Comparison of ENCODE assay signal across 8 cellular contexts in the genomic region with DNA sequence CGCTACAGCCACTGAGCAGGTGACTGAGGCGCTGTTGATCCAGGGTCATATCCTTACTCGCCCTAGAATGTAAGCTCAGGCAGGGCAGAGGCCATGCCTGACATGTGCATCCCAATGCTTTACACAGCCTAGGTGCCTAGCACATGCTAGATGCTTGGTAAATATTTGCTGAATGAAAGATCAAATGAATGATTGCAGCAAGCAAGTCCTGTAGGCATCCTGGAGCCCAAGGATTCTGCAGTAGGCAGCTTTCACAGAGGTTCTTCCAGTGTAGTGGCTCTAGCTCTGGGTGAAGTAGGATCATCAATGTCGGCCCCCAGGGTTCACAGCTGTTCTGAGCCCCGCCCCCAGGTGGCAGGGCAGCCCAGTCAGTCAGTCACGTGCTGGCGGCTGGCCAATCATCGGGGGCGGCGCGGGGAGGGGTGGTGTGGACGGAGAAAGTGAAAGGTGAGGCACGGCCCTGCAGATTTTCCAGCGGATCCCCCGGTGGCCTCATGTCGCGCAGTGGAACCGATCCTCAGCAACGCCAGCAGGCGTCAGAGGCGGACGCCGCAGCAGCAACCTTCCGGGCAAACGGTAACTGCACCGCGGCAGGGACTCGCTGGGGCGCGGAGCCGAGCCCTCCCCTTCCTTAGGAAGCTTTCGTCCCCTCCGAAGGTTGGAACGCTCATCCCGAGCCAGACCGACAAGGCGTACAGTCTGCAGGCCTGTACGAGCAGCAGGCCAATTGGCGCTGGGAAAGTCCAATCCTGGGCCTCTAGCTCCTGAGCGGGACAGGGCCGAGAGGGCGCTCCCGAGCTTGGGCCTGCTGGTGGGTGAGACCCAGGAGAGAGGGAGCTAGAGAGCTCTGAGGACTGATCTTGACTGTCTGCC. TPM values are rescaled to one million over a fixed set of nuclear protein-coding genes. Genes with fewer than 3 reads are reported as not detected.
DNase-seq lines count a peak whose midpoint lies in the region; ATAC-seq, FAIRE-seq and TF ChIP-seq lines count a peak whose summit lies in the region.

A gene (plus strand): TSS at position 465 of the 873 bp plus-strand sequence. CDS start 30 bp downstream, at position 495.

- FAIRE-seq in bronchial epithelial cell (lab: Jason Lieb, UNC): no peak

- H3K4me3 ChIP-seq in AG04450 (ENCODE audit: low read depth, low read length) (peak within 1 kb of the TSS; percentile 93), WI38 (ENCODE audit: low read depth, low read length) (peak within 1 kb of the TSS; percentile 80), bronchial epithelial cell (ENCODE audit: low read depth, low read length) (peak within 1 kb of the TSS; percentile 77), smooth muscle cell (peak within 1 kb of the TSS; percentile 73)

- H3K9me3 ChIP-seq in AG04450 (ENCODE audit: control insufficient read depth, insufficient read depth, low read length): no peaks in the 10 kb centered on the region; the same call in 1 of the 2 replicates
- no peaks in the 10 kb centered on the region for H3K9me3 ChIP-seq in smooth muscle cell (replicated peaks; ENCODE audit: low read depth)

- POLR2A ChIA-PET in AG04450 (lab: Yijun Ruan, JAX): interaction anchor here (0.5 to 3.0 kb wide), 6 partner anchors 9 to 423 kb away, joined by 3 to 17 read pairs (median 6); a partner anchor contains a TSS

- peak within 1 kb of the TSS; percentile 46 for H3K9ac ChIP-seq in smooth muscle cell (ENCODE audit: low read depth)

- no peaks in the 10 kb centered on the region for H4K20me1 ChIP-seq in smooth muscle cell (ENCODE audit: low read depth)

- peaks cover 8% of the 10 kb centered on the region for H3K4me1 ChIP-seq in smooth muscle cell (ENCODE audit: low read depth)

- WGBS in smooth muscle cell (ENCODE audit: low lambda C conversion rate): 5% methylated on average over 42 of the region's 43 CpGs

- peak within 1 kb of the TSS; percentile 75 for H3K27ac ChIP-seq in AG04450 (ENCODE audit: low read depth, low read length)
- H3K27ac ChIP-seq in smooth muscle cell (ENCODE audit: low read depth): peak within 1 kb of the TSS; percentile 58

- CTCF ChIA-PET in AG04450 (lab: Charles Lee): interaction anchor here (0.6 to 5.4 kb wide), 14 partner anchors 8 to 219 kb away, joined by 3 to 63 read pairs (median 4); a partner anchor contains a TSS

- peaks cover 6% of the 10 kb centered on the region for H3F3A ChIP-seq in smooth muscle cell (ENCODE audit: low read depth)

- peak within 1 kb of the TSS; percentile 95 for H2AFZ ChIP-seq in smooth muscle cell (ENCODE audit: low read depth)

- TF ChIP-seq CTCF in AG04450 (IDR thresholded peaks at IDR 0.05; ENCODE audit: low read depth, low read length) (peak; percentile 68), WI38 (IDR thresholded peaks at IDR 0.05; ENCODE audit: low read depth, low read length) (peak; percentile 52), bronchial epithelial cell (IDR thresholded peaks at IDR 0.05; ENCODE audit: insufficient read depth, low read length, severe bottlenecking) (peak; percentile 63), smooth muscle cell (IDR thresholded peaks at IDR 0.05; ENCODE audit: borderline replicate concordance, insufficient read depth, poor library complexity, severe bottlenecking) (peak; percentile 23)

- peaks cover 21% of the 10 kb centered on the region for H3K79me2 ChIP-seq in smooth muscle cell (ENCODE audit: low read depth)

- H3K27me3 ChIP-seq in AG04450 (ENCODE audit: control insufficient read depth, insufficient read depth, low read length): no peaks in the 10 kb centered on the region
- H3K27me3 ChIP-seq in bronchial epithelial cell (ENCODE audit: control insufficient read depth, insufficient read depth, low read length): no peaks in the 10 kb centered on the region
- H3K27me3 ChIP-seq in smooth muscle cell (ENCODE audit: low read depth): no peaks in the 10 kb centered on the region

- ATAC-seq in GM18870 (IDR thresholded peaks at IDR 0.05; ENCODE audit: unreplicated experiment): peak; percentile 70
- peak; percentile 81 for ATAC-seq in HG03108 (IDR thresholded peaks at IDR 0.05; ENCODE audit: unreplicated experiment)

- peak within 1 kb of the TSS; percentile 96 for H3K4me2 ChIP-seq in smooth muscle cell

- DNase-seq in AG04450 (ENCODE audit: low read depth, low spot score) (peak; percentile 45), NCI-H2171 treated with DMSO at 0.1 percent for 48 hours (lab: John Stamatoyannopoulos, UW) (peak; percentile 79), bronchial epithelial cell (ENCODE audit: low read depth) (peak; percentile 61), iPS-NIHi7 (ENCODE audit: extremely low spot score) (peak; percentile 95), smooth muscle cell (lab: John Stamatoyannopoulos, UW; ENCODE audit: unreplicated experiment) (peak; percentile 83)

- peaks cover 1% of the 10 kb centered on the region for H3K36me3 ChIP-seq in bronchial epithelial cell (ENCODE audit: control insufficient read depth, insufficient read depth, low read length)
- no peaks in the 10 kb centered on the region for H3K36me3 ChIP-seq in smooth muscle cell (ENCODE audit: low read depth)

RNA-seq across cellular contexts. Expression of the gene that starts here (rescaled TPM):
- 24.8 and 28.4 TPM in 2 replicates for polyA plus RNA-seq in AG04450 (2011; rRNA removed)
- 16.5 and 21.4 TPM in 2 replicates for polyA minus RNA-seq in AG04450 (2011; rRNA and poly(A)+ RNA removed)
- total RNA-seq in bronchial epithelial cell: 11.3 and 13.6 TPM in 2 replicates
- 25.9 and 32.9 TPM in 2 replicates for total RNA-seq in smooth muscle cell
- polyA plus RNA-seq in smooth muscle cell: 46.4 and 52.2 TPM in 2 replicates

Comparison
In these comparisons a context has a peak if more than half of its experiments do, and no peak if none do; other contexts are left out.
1. Peak in every context shown above with its lines: DNase-seq, ATAC-seq, H3K4me3 ChIP-seq and H3K27ac ChIP-seq.
2. DNase-seq: peak in every context shown above with its lines; median percentile 95 in iPS-NIHi7; 83 in smooth muscle cell; 79 in NCI-H2171 treated with DMSO at 0.1 percent for 48 hours; 61 in bronchial epithelial cell; 45 in AG04450.